In the genomic region with DNA sequence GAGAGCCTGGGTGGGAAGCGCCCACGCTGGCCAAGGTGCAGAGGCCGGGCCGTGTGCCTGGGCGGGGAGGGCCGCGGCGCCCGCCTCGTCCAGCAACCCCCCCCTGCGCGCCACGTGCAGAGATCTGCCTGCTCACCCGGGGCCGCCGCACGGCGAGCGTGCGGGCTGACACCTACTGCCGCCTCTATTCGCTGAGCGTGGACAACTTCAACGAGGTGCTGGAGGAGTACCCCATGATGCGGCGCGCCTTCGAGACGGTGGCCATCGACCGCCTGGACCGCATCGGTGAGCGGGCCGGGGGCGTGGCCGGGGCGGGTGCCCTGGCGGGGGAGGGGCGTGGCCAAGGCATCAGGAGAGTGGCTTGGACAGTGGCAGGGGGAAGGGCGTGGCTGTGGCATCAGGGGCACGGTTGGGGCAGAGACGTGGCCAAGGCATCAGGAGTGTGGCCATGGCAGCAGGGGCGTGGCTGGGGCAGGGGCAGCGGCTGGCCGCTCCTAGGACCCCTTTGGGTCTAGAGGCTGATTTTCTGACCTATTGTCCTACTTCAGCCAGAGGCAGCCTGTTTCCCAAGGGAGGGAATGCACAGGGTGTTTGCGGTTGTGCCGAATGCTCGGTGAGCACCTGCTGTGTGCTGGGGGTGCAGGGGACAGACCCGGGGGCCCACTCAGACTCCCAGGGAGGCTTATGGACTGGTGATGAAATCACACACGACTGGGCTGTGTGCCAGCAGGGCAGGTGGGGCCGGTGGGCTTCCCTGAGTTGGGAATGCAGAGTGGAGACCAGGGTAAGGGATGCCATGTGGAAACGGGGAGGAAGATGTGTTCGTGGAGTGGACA, we compare ENCODE assay signal across 25 cellular contexts. TPM values are rescaled to one million over a fixed set of nuclear protein-coding genes. Genes with fewer than 3 reads are reported as not detected.
"Had no signal": no experiment of that assay in that cellular context is flagged by ENCODE, and none has a peak within 500 bp of the region (broad histone marks: within the 10 kb centered on the region; RNA-seq: fewer than 3 reads in every experiment).

No MANE protein-coding gene starts in this region.

- H3K27me3 ChIP-seq: breast epithelium had no signal

- ATAC-seq: Right ventricle myocardium inferior, WTC11 had no signal

- DNase-seq: activated CD4-positive, alpha-beta memory T cell treated with anti-CD3 and anti-CD28 coated beads for 36 hours; activated CD4-positive, alpha-beta T cell treated with anti-CD3 and anti-CD28 coated beads for 48 hours; activated CD4-positive, CD25-positive, alpha-beta regulatory T cell treated with anti-CD3 and anti-CD28 coated beads, Interleukin-2, amount 50 U/mL, for 72 hours; activated T-cell treated with anti-CD3 and anti-CD28 coated beads for 4 hours; aorta; KG1; NCI-H1048; NCI-H146; NCI-H1930; NCI-H2171; NCI-H226; NCI-H526 treated with DMSO at 0.1 percent for 48 hours; NCI-H82; T-helper 9 cell had no signal

- H3K4me3 ChIP-seq: breast epithelium had no signal

- H3K27ac ChIP-seq: breast epithelium had no signal

- H3K9me3 ChIP-seq: breast epithelium had no signal

- H3K27ac Mint-ChIP-seq: activated CD4-positive, alpha-beta memory T cell treated with anti-CD3 and anti-CD28 coated beads for 36 hours; activated naive CD4-positive, alpha-beta T cell treated with anti-CD3 and anti-CD28 coated beads, Interleukin-2, amount 50 U/mL, for 24 hours; T-helper 1 cell treated with Interleukin-12 subunit alpha and Interleukin-12 subunit beta and Interleukin-4 antibody, amounts not matched to agents 30 μg/mL and 1 μg/mL, for 36 hours; WTC11 had no signal

- H3K36me3 ChIP-seq: breast epithelium had no signal

- H3K9me3 Mint-ChIP-seq: activated CD4-positive, alpha-beta memory T cell treated with anti-CD3 and anti-CD28 coated beads for 36 hours; activated naive CD4-positive, alpha-beta T cell treated with anti-CD3 and anti-CD28 coated beads, Interleukin-2, amount 50 U/mL, for 24 hours; T-helper 1 cell treated with Interleukin-12 subunit alpha and Interleukin-12 subunit beta and Interleukin-4 antibody, amounts not matched to agents 30 μg/mL and 1 μg/mL, for 36 hours; WTC11 had no signal

- H3K27me3 Mint-ChIP-seq: activated CD4-positive, alpha-beta memory T cell treated with anti-CD3 and anti-CD28 coated beads for 36 hours had no signal

- H3K4me3 Mint-ChIP-seq: activated CD4-positive, alpha-beta memory T cell treated with anti-CD3 and anti-CD28 coated beads for 36 hours; activated naive CD4-positive, alpha-beta T cell treated with anti-CD3 and anti-CD28 coated beads, Interleukin-2, amount 50 U/mL, for 24 hours; T-helper 1 cell treated with Interleukin-12 subunit alpha and Interleukin-12 subunit beta and Interleukin-4 antibody, amounts not matched to agents 30 μg/mL and 1 μg/mL, for 36 hours; WTC11 had no signal

RNA-seq across cellular contexts. Expression of gene FGF22, which starts 25.7 kb away (rescaled TPM):
- total RNA-seq: activated CD8-positive, alpha-beta memory T cell treated with anti-CD3 and anti-CD28 coated beads for 36 hours; chondrocyte; LHCN-M2; M059J; NCI-H460; Right ventricle myocardium inferior; RPMI7951 had no signal
